1 cellular context compared by ENCODE assay signal in genomic region chr7:26667514-26668133, GRCh38.
A peak's percentile ranks its signal among the peaks of the same experiment; 100 is the strongest.
TF ChIP-seq lines count a peak whose summit lies in the region.

No MANE protein-coding gene starts in this region.

TF ChIP-seq in H1, 55 proteins besides CTCF, POLR2A, EP300 and RAD21:
- TF ChIP-seq CHD7 (IDR thresholded peaks at IDR 0.05; ENCODE audit: insufficient replicate concordance, low read length) (no peak), CHD2 (IDR thresholded peaks at IDR 0.05; ENCODE audit: low read length) (peak; percentile 67; the same call in 1 of the 2 replicates), EGR1 (IDR thresholded peaks at IDR 0.05; ENCODE audit: borderline replicate concordance, low read depth, low read length) (0 out of 2 replicates have a peak, but pooled peaks have one; percentile 8), JUND (IDR thresholded peaks at IDR 0.05; ENCODE audit: low read length) (peak; percentile 59; the same call in 1 of the 2 replicates), ATF2 (IDR thresholded peaks at IDR 0.05; ENCODE audit: low read length) (0 out of 2 replicates have a peak, but pooled peaks have one; percentile 45), SP1 (IDR thresholded peaks at IDR 0.05; ENCODE audit: low read depth, low read length) (peak; percentile 61; the same call in 1 of the 2 replicates), SRF (IDR thresholded peaks at IDR 0.05; ENCODE audit: low read depth, low read length) (peak; percentile 17; the same call in 1 of the 2 replicates), CEBPB (IDR thresholded peaks at IDR 0.05; ENCODE audit: low read depth, low read length) (peak; percentile 20; the same call in 1 of the 2 replicates), NANOG (IDR thresholded peaks at IDR 0.05; ENCODE audit: insufficient read depth, low read depth, low read length, poor library complexity, severe bottlenecking) (no peak), MAX (IDR thresholded peaks at IDR 0.05) (0 out of 2 replicates have a peak, but pooled peaks have one; percentile 10), BACH1 (IDR thresholded peaks at IDR 0.05; ENCODE audit: low read length) (0 out of 2 replicates have a peak, but pooled peaks have one; percentile 32), TEAD4 (IDR thresholded peaks at IDR 0.05; ENCODE audit: low read depth, low read length) (no peak), YY1 (IDR thresholded peaks at IDR 0.05; ENCODE audit: low read depth, low read length) (peak; percentile 83), TBP (IDR thresholded peaks at IDR 0.05; ENCODE audit: low read depth, low read length) (0 out of 2 replicates have a peak, but pooled peaks have one; percentile 22), ATF3 (IDR thresholded peaks at IDR 0.05; ENCODE audit: insufficient read depth, low read depth, low read length) (peak; percentile 40; the same call in 1 of the 2 replicates)
